9 cellular contexts compared by ENCODE assay signal in the genomic region with DNA sequence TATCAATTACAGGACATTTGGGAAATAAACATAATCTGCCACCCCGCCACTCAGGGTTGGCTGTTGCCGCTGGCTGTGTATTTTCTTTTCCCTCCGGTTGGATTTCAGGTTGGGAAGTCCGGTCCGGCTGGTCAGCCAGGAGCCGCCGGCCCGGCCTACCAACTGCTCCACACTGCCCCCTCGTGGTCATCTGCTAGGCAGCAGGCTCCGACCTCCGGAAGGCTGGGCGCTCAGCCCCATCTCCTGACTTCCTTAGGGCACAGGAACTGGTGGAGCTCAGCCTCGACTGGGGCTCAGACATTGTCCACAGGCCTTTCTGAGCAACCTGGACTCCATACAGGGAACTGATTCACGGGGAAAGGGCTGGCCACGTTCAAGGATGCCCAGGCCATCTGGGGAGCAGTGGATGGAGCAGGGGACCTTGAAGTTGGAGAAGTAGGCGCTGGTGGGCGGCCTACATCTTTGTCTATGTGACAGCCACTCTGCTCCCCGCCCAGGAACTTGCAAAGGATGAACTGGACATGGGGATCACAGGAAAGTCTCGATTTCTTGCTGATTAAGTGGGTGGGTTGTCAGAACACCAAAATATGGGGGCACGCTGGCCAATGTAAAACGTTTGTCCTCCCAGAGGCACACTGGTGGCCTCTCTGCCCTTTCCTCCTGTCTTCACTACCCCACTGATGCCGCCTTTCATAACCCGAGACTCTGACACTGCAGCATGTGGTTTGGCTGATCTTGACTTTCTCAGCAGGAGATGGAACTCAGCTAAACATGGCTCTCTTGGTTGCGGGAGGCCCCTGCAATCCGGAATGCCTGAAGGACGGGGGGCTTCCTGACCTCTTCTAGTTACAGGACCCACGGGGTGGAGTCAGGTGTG. TPM values are rescaled to one million over a fixed set of nuclear protein-coding genes. Genes with fewer than 3 reads are reported as not detected.
A peak's percentile ranks its signal among the peaks of the same experiment; 100 is the strongest.
DNase-seq lines count a peak whose midpoint lies in the region; ATAC-seq and TF ChIP-seq lines count a peak whose summit lies in the region.
"Had no signal": no experiment of that assay in that cellular context is flagged by ENCODE, and none has a peak within 500 bp of the region (broad histone marks: within the 10 kb centered on the region; RNA-seq: fewer than 3 reads in every experiment).

No MANE protein-coding gene starts in this region.

- no peaks in the 10 kb centered on the region for H3K36me3 ChIP-seq in colonic mucosa
- no peaks in the 10 kb centered on the region for H3K36me3 ChIP-seq in left lung

- TF ChIP-seq CTCF in colonic mucosa (IDR thresholded peaks at IDR 0.05), result peak; percentile 97
- peak; percentile 97 for TF ChIP-seq CTCF in left lung (IDR thresholded peaks at IDR 0.05)

- H3K4me1 ChIP-seq in colonic mucosa (no peaks in the 10 kb centered on the region), left lung (peaks cover 0 to 6% of the 10 kb centered on the region in 2 donors)

- ATAC-seq in HG02588 (IDR thresholded peaks at IDR 0.05; ENCODE audit: unreplicated experiment), result peak; percentile 65
- peak; percentile 98 for ATAC-seq in left lung

- intact Hi-C loops in colonic mucosa (cut with DNase I) (loop anchor here (5.0 to 10.0 kb wide), 4 partner anchors 184 to 626 kb away; no protein-coding TSS in a partner anchor), left lung (cut with DNase I) (no loop called here)

- no peak overlapping the region for H3K27ac ChIP-seq in colonic mucosa
- H3K27ac ChIP-seq in left lung, result no peak overlapping the region

- DNase-seq in NCI-H2081 (lab: John Stamatoyannopoulos, UW) (peak; percentile 12 to 48), NCI-H2081 treated with DMSO at 0.1 percent for 48 hours (lab: John Stamatoyannopoulos, UW) (no peak), NCI-H146 (lab: John Stamatoyannopoulos, UW) (peak; percentile 11), colonic mucosa (peak; percentile 87), left lung (peak; percentile 85 to 96)
- DNase-seq in activated CD4-positive, alpha-beta T cell treated with anti-CD3 and anti-CD28 coated beads for 4 hours, result peak; percentile 54 to 60
- peak; percentile 26 to 66 for DNase-seq in stimulated activated CD4-positive, alpha-beta T cell treated with anti-CD3 and anti-CD28 coated beads, Interleukin-4, amount 100 ng/mL, for 4 hours

- H3K9me3 ChIP-seq in colonic mucosa (no peaks in the 10 kb centered on the region), left lung (no peaks in the 10 kb centered on the region)

- no peak overlapping the region for H3K9ac ChIP-seq in colonic mucosa (ENCODE audit: low read depth in 2 of 2, low read length in 2 of 2)

- no peaks in the 10 kb centered on the region for H3K27me3 ChIP-seq in colonic mucosa
- no peaks in the 10 kb centered on the region for H3K27me3 ChIP-seq in left lung

- no peak overlapping the region for H3K4me3 ChIP-seq in colonic mucosa
- no peak overlapping the region for H3K4me3 ChIP-seq in left lung

RNA-seq across cellular contexts. Expression of a gene that starts 43.7 kb away (rescaled TPM):
- total RNA-seq in colonic mucosa (not detected), left lung (under 1 TPM in 1 of 2 donors, not detected in 1; 0.29 TPM)
- total RNA-seq: subcutaneous adipose tissue had no signal
